Comparison of ENCODE assay signal across 28 cellular contexts in the genomic region with DNA sequence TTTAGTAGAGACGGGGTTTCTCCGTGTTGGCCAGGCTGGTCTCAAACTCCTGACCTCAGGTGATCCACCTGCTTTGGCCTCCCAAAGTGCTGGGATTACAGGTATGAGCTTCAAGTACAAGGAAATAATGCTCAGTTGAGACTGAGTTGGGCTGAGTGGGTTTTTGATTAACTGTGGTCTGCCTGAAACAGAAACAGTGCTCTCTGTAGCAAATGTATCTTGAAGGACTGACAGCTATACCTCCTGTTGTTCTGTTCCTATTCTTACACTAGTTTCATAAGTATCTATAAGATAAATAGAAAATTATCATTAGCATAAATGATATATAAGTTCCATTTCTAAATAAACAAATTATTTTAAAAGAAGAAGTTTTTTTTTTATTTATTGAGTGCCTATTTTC.
DNase-seq lines count a peak whose midpoint lies in the region; ATAC-seq, FAIRE-seq and TF ChIP-seq lines count a peak whose summit lies in the region.
"Had no signal": no experiment of that assay in that cellular context is flagged by ENCODE, and none has a peak within 500 bp of the region (broad histone marks: within the 10 kb centered on the region; RNA-seq: fewer than 3 reads in every experiment).

No MANE protein-coding gene starts in this region.

- no peak overlapping the region for H3K27ac ChIP-seq in pancreas
- H3K27ac ChIP-seq: C4-2B, epithelial cell of prostate, hepatocyte, HL-60, psoas muscle, RWPE1, thyroid gland had no signal

- no peaks in the 10 kb centered on the region for H3K4me1 ChIP-seq in pancreas
- H3K4me1 ChIP-seq: psoas muscle, thyroid gland had no signal

- DNase-seq in NCI-H1092 treated with DMSO at 0.1 percent for 48 hours (lab: John Stamatoyannopoulos, UW) (no peak), NCI-H1436 treated with DMSO at 0.1 percent for 48 hours (lab: John Stamatoyannopoulos, UW) (no peak), Ammon's horn (ENCODE audit: low spot score) (no peak), pancreas (no peak)
- DNase-seq: ACHN; activated CD8-positive, alpha-beta T cell treated with anti-CD3 and anti-CD28 coated beads, Interleukin-2, amount 10 ng/mL, durations not matched to agents 7 days and 5 days; activated naive CD4-positive, alpha-beta T cell treated with anti-CD3 and anti-CD28 coated beads, Interleukin-2, amount 50 U/mL, for 16 hours; activated T-cell treated with anti-CD3 and anti-CD28 coated beads, Interleukin-2, amount 50 U/mL, for 24 hours; HCEC 1CT; NCI-H146; NCI-H2171 treated with DMSO at 0.1 percent for 48 hours; NCI-H69; psoas muscle; stimulated activated CD4-positive, alpha-beta T cell treated with anti-CD3 and anti-CD28 coated beads, Interleukin-1b, Interleukin-23, amount 100 ng/mL, for 48 hours; stimulated activated naive B cell treated with anti-CD40 and anti-IgM and Interleukin-4, amounts not matched to agents 10 μg/mL and 1 μg/mL and 100 μg/mL, for 72 hours; T-helper 9 cell; thyroid gland had no signal

- ATAC-seq in GM18517 (IDR thresholded peaks at IDR 0.05; ENCODE audit: unreplicated experiment): peak; percentile 69
- ATAC-seq in GM19452 (IDR thresholded peaks at IDR 0.05; ENCODE audit: unreplicated experiment): peak; percentile 61
- ATAC-seq in HG02840 (IDR thresholded peaks at IDR 0.05; ENCODE audit: low FRiP score, unreplicated experiment): peak; percentile 53
- peak; percentile 65 for ATAC-seq in HG03378 (IDR thresholded peaks at IDR 0.05; ENCODE audit: unreplicated experiment)
- ATAC-seq in pancreas: no peak
- ATAC-seq: activated CD8-positive, alpha-beta T cell treated with anti-CD3 and anti-CD28 coated beads, Interleukin-2, amount 10 ng/mL, durations not matched to agents 7 days and 5 days; psoas muscle; SK-N-SH treated with all-trans-retinoic acid at 6 μM for 48 hours; stimulated activated naive B cell treated with anti-CD40 and anti-IgM and Interleukin-4, amounts not matched to agents 10 μg/mL and 1 μg/mL and 100 μg/mL, for 72 hours had no signal

- H3K27me3 ChIP-seq in pancreas: no peaks in the 10 kb centered on the region
- H3K27me3 ChIP-seq: hepatocyte, thyroid gland had no signal

- H3K36me3 ChIP-seq in pancreas: no peaks in the 10 kb centered on the region
- H3K36me3 ChIP-seq: thyroid gland had no signal

- FAIRE-seq in pancreas (lab: Jason Lieb, UNC): no peak
- FAIRE-seq: astrocyte had no signal

- no peak for TF ChIP-seq CTCF in pancreas (IDR thresholded peaks at IDR 0.05)

- intact Hi-C loops in pancreas (cut with DNase I): no loop called here

- H3K4me3 ChIP-seq in pancreas: no peak overlapping the region
- H3K4me3 ChIP-seq: hepatocyte, psoas muscle, thyroid gland had no signal

- no peaks in the 10 kb centered on the region for H3K9me3 ChIP-seq in pancreas
- H3K9me3 ChIP-seq: psoas muscle, thyroid gland had no signal

- 63 to 82% methylated on average over 2 of the region's 2 CpGs for WGBS in pancreas, 2 donors

Comparison
In these comparisons a context has a peak if more than half of its experiments do, and no peak if none do; other contexts are left out.
1. ATAC-seq: peak in GM18517 (single experiment), GM19452 (single experiment), HG02840 (single experiment) and HG03378 (single experiment); none in pancreas (0 of 4).